In genomic region chr1:87131809-87132663, GRCh38 we compare ENCODE assay signal across 1 cellular context.
TF ChIP-seq lines count a peak whose summit lies in the region.

No MANE protein-coding gene starts in this region.

TF ChIP-seq in HepG2, 621 proteins besides CTCF, POLR2A, EP300 and RAD21 (continued from another document and continues in another):
- TF ChIP-seq ZBTB33 (CRISPR knock-in tag; IDR thresholded peaks at IDR 0.05) (0 out of 2 replicates have a peak, but pooled peaks have one; percentile 29), PATZ1 (CRISPR knock-in tag; IDR thresholded peaks at IDR 0.05) (peak; percentile 55; the same call in 1 of the 2 replicates), TOE1 (CRISPR knock-in tag; IDR thresholded peaks at IDR 0.05) (0 out of 2 replicates have a peak, but pooled peaks have one; percentile 71), ZNF280B (CRISPR knock-in tag; IDR thresholded peaks at IDR 0.05; ENCODE audit: borderline replicate concordance) (0 out of 2 replicates have a peak, but pooled peaks have one; percentile 54), ZNF768 (CRISPR knock-in tag; IDR thresholded peaks at IDR 0.05) (peak; percentile 40; the same call in 1 of the 2 replicates), BCL6 (CRISPR knock-in tag; IDR thresholded peaks at IDR 0.05) (no peak; the same call in 1 of the 2 replicates), ZNF503 (CRISPR knock-in tag; IDR thresholded peaks at IDR 0.05) (no peak), SOX6 (IDR thresholded peaks at IDR 0.05) (no peak), SOX6 (CRISPR knock-in tag; IDR thresholded peaks at IDR 0.05) (0 out of 2 replicates have a peak, but pooled peaks have one; percentile 20), WIZ (CRISPR knock-in tag; IDR thresholded peaks at IDR 0.05) (no peak), ZNF230 (CRISPR knock-in tag; IDR thresholded peaks at IDR 0.05) (peak; percentile 27; the same call in 1 of the 2 replicates), ZNF691 (CRISPR knock-in tag; IDR thresholded peaks at IDR 0.05; ENCODE audit: borderline replicate concordance, low read depth) (peak; percentile 87; the same call in 1 of the 2 replicates), RELA (CRISPR knock-in tag; IDR thresholded peaks at IDR 0.05) (peak; percentile 71; the same call in 1 of the 2 replicates), MTA1 (CRISPR knock-in tag; IDR thresholded peaks at IDR 0.05; ENCODE audit: borderline replicate concordance) (peak; percentile 41; the same call in 1 of the 2 replicates), BORCS8-MEF2B (CRISPR knock-in tag; IDR thresholded peaks at IDR 0.05) (0 out of 2 replicates have a peak, but pooled peaks have one; percentile 49), HNRNPUL1 (IDR thresholded peaks at IDR 0.05; ENCODE audit: low read depth, low read length) (no peak), ZBTB38 (CRISPR knock-in tag; IDR thresholded peaks at IDR 0.05) (0 out of 2 replicates have a peak, but pooled peaks have one; percentile 22), XRCC5 (optimal IDR thresholded peaks at IDR 0.05; ENCODE audit: low read length) (peak; percentile 77), KDM2A (CRISPR knock-in tag; IDR thresholded peaks at IDR 0.05; ENCODE audit: borderline replicate concordance, low read depth) (peak; percentile 88), IRF2 (CRISPR knock-in tag; IDR thresholded peaks at IDR 0.05) (peak; percentile 49; the same call in 1 of the 2 replicates), SP1 (IDR thresholded peaks at IDR 0.05) (no peak), SP1 (CRISPR knock-in tag; IDR thresholded peaks at IDR 0.05) (peak; percentile 42; the same call in 1 of the 2 replicates), GATAD2A (CRISPR knock-in tag; IDR thresholded peaks at IDR 0.05) (peak; percentile 58), HNF1B (CRISPR knock-in tag; IDR thresholded peaks at IDR 0.05) (peak; percentile 68; the same call in 1 of the 2 replicates), HMGXB4 (CRISPR knock-in tag; IDR thresholded peaks at IDR 0.05; ENCODE audit: borderline replicate concordance in 1 of 2, low read depth in 1 of 2) (peak; percentile 80), ZNF33A (CRISPR knock-in tag; IDR thresholded peaks at IDR 0.05; ENCODE audit: borderline replicate concordance) (no peak), MTF2 (CRISPR knock-in tag; IDR thresholded peaks at IDR 0.05; ENCODE audit: borderline replicate concordance) (peak; percentile 58; the same call in 1 of the 2 replicates), NCOA2 (CRISPR knock-in tag; IDR thresholded peaks at IDR 0.05) (0 out of 2 replicates have a peak, but pooled peaks have one; percentile 12), KAT8 (CRISPR knock-in tag; IDR thresholded peaks at IDR 0.05) (peak; percentile 27; the same call in 1 of the 2 replicates), RXRA (CRISPR knock-in tag; IDR thresholded peaks at IDR 0.05) (0 out of 2 replicates have a peak, but pooled peaks have one; percentile 32), SOX13 (IDR thresholded peaks at IDR 0.05) (no peak), SOX13 (CRISPR knock-in tag; conservative IDR thresholded peaks at IDR 0.05 in 1 of 2, IDR thresholded peaks at IDR 0.05 in 1 of 2) (peak in 1 of 2 experiments; percentile 30; a peak in 1 of 4 replicates), STAG1 (CRISPR knock-in tag; IDR thresholded peaks at IDR 0.05) (peak; percentile 96), FOSL2 (CRISPR knock-in tag; IDR thresholded peaks at IDR 0.05) (0 out of 2 replicates have a peak, but pooled peaks have one; percentile 36), KDM3A (CRISPR knock-in tag; IDR thresholded peaks at IDR 0.05; ENCODE audit: low read depth) (0 out of 2 replicates have a peak, but pooled peaks have one; percentile 51), KDM5B (CRISPR knock-in tag; IDR thresholded peaks at IDR 0.05; ENCODE audit: borderline replicate concordance) (peak; percentile 58; the same call in 1 of the 2 replicates), ZBTB4 (CRISPR knock-in tag; IDR thresholded peaks at IDR 0.05; ENCODE audit: borderline replicate concordance) (no peak), NFKB2 (CRISPR knock-in tag; IDR thresholded peaks at IDR 0.05; ENCODE audit: borderline replicate concordance) (peak; percentile 20; the same call in 1 of the 2 replicates), GABPB1 (CRISPR knock-in tag; IDR thresholded peaks at IDR 0.05) (peak; percentile 56; the same call in 1 of the 2 replicates), ZBTB7B (CRISPR knock-in tag; IDR thresholded peaks at IDR 0.05) (0 out of 2 replicates have a peak, but pooled peaks have one; percentile 22), HNRNPLL (IDR thresholded peaks at IDR 0.05; ENCODE audit: low read depth, low read length, poor library complexity, severe bottlenecking) (peak; percentile 54), NR2F2 (IDR thresholded peaks at IDR 0.05; ENCODE audit: borderline replicate concordance, low read depth) (no peak), ZNF138 (CRISPR knock-in tag; IDR thresholded peaks at IDR 0.05; ENCODE audit: low read depth) (peak; percentile 45; the same call in 1 of the 2 replicates), MEF2D (CRISPR knock-in tag; IDR thresholded peaks at IDR 0.05) (0 out of 2 replicates have a peak, but pooled peaks have one; percentile 22), ZFY (CRISPR knock-in tag; IDR thresholded peaks at IDR 0.05) (peak; percentile 37; the same call in 1 of the 2 replicates), SALL1 (CRISPR knock-in tag; IDR thresholded peaks at IDR 0.05) (peak; percentile 73), ZNF703 (CRISPR knock-in tag; IDR thresholded peaks at IDR 0.05; ENCODE audit: borderline replicate concordance) (no peak), RXRB (CRISPR knock-in tag; IDR thresholded peaks at IDR 0.05; ENCODE audit: borderline replicate concordance) (0 out of 2 replicates have a peak, but pooled peaks have one; percentile 17)
